In genomic region chr4:134202136-134202535, GRCh38 we compare ENCODE assay signal across 1 cellular context.
TF ChIP-seq lines count a peak whose summit lies in the region.

No MANE protein-coding gene starts in this region.

TF ChIP-seq in K562, 482 proteins besides CTCF, POLR2A, EP300 and RAD21 (continued from another document):
- TF ChIP-seq ZNF318 (IDR thresholded peaks at IDR 0.05; ENCODE audit: borderline replicate concordance in 1 of 2, low read depth in 1 of 2): no peak
- TF ChIP-seq FIP1L1 (IDR thresholded peaks at IDR 0.05; ENCODE audit: low read depth, low read length, poor library complexity, severe bottlenecking): no peak
- no peak for TF ChIP-seq E2F3 (CRISPR knock-in tag; IDR thresholded peaks at IDR 0.05)
